ENCODE assay signal across 34 cellular contexts in the genomic region with DNA sequence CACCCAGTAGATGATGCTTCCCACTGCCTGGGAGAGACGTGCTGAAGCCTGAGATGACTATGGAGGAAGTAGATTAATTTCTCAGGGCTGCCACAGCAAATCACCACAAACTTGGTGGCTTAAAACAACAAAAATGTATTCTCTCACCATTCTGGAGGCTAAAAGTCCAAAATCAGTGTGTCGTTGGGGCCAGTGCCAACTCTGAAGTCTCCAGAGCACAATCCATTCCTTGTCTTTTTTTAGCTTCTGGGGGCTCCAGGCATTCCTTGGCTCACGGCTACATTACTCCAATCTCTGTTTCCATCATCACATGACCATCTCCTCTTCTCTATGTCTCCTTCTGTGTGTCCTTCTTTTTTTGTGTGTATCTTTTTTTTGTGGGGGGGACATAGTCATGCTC.
"Had no signal": no experiment of that assay in that cellular context is flagged by ENCODE, and none has a peak within 500 bp of the region (broad histone marks: within the 10 kb centered on the region; RNA-seq: fewer than 3 reads in every experiment).

No MANE protein-coding gene starts in this region.

- H3K4me3 Mint-ChIP-seq: activated CD4-positive, alpha-beta memory T cell treated with anti-CD3 and anti-CD28 coated beads, Interleukin-2, amount 10 ng/mL, durations not matched to agents 7 days and 5 days; activated CD8-positive, alpha-beta memory T cell treated with anti-CD3 and anti-CD28 coated beads, Interleukin-2, amount 10 ng/mL, durations not matched to agents 7 days and 5 days; activated naive CD8-positive, alpha-beta T cell treated with anti-CD3 and anti-CD28 coated beads for 36 hours; T-cell had no signal

- H3K36me3 ChIP-seq: breast epithelium, Peyer's patch, WERI-Rb-1 had no signal

- H3K27me3 ChIP-seq: body of pancreas, breast epithelium, Peyer's patch had no signal

- H3K4me2 ChIP-seq: KMS-11 had no signal

- ATAC-seq: activated CD8-positive, alpha-beta memory T cell treated with anti-CD3 and anti-CD28 coated beads, Interleukin-2, amount 10 ng/mL, durations not matched to agents 7 days and 5 days; body of pancreas; PC-3; Right ventricle myocardium inferior; SK-N-SH treated with all-trans-retinoic acid at 6 μM for 48 hours; T-cell had no signal

- DNase-seq: activated CD4-positive, alpha-beta memory T cell treated with anti-CD3 and anti-CD28 coated beads, Interleukin-2, amount 10 ng/mL, durations not matched to agents 7 days and 5 days; activated CD4-positive, alpha-beta T cell treated with anti-CD3 and anti-CD28 coated beads for 1 hour; activated CD4-positive, alpha-beta T cell treated with anti-CD3 and anti-CD28 coated beads for 48 hours; activated CD4-positive, CD25-positive, alpha-beta regulatory T cell; activated CD8-positive, alpha-beta memory T cell treated with anti-CD3 and anti-CD28 coated beads for 24 hours; activated CD8-positive, alpha-beta memory T cell treated with anti-CD3 and anti-CD28 coated beads, Interleukin-2, amount 10 ng/mL, durations not matched to agents 7 days and 5 days; activated CD8-positive, alpha-beta memory T cell treated with anti-CD3 and anti-CD28 coated beads, Interleukin-2, amount 50 U/mL, for 48 hours; activated effector memory CD4-positive, alpha-beta T cell treated with Interleukin-2 at 50 U/mL for 16 hours; activated naive CD4-positive, alpha-beta T cell; activated naive CD4-positive, alpha-beta T cell treated with anti-CD3 and anti-CD28 coated beads, Interleukin-2, amount 50 U/mL, for 16 hours; activated naive CD8-positive, alpha-beta T cell treated with anti-CD3 and anti-CD28 coated beads for 36 hours; activated T-cell treated with anti-CD3 and anti-CD28 coated beads, Interleukin-2, amount 50 U/mL, for 48 hours; amniotic stem cell; body of pancreas; MM.1S; MV-4-11; NCI-H1092; NCI-H1436 treated with DMSO at 0.1 percent for 48 hours; NCI-H1694 treated with DMSO at 0.1 percent for 48 hours; NCI-H2029; NCI-H2171; NCI-H2227 treated with DMSO at 0.1 percent for 48 hours; NCI-H524 treated with DMSO at 0.1 percent for 48 hours; PC-3; Peyer's patch; SIG-M5; T-cell; T1000 had no signal

- H3K27ac Mint-ChIP-seq: activated CD4-positive, alpha-beta memory T cell treated with anti-CD3 and anti-CD28 coated beads, Interleukin-2, amount 10 ng/mL, durations not matched to agents 7 days and 5 days; activated CD8-positive, alpha-beta memory T cell treated with anti-CD3 and anti-CD28 coated beads, Interleukin-2, amount 10 ng/mL, durations not matched to agents 7 days and 5 days; activated naive CD8-positive, alpha-beta T cell treated with anti-CD3 and anti-CD28 coated beads for 36 hours; T-cell had no signal

- H3K4me1 ChIP-seq: body of pancreas, breast epithelium, Peyer's patch had no signal

- H3K9ac ChIP-seq: KMS-11 had no signal

- H3K27ac ChIP-seq: body of pancreas, breast epithelium, KMS-11, Peyer's patch, RWPE1, WERI-Rb-1 had no signal

- H3K9me3 ChIP-seq: body of pancreas, breast epithelium, Peyer's patch had no signal

- H3K4me1 Mint-ChIP-seq: activated CD4-positive, alpha-beta memory T cell treated with anti-CD3 and anti-CD28 coated beads, Interleukin-2, amount 10 ng/mL, durations not matched to agents 7 days and 5 days; activated CD8-positive, alpha-beta memory T cell treated with anti-CD3 and anti-CD28 coated beads, Interleukin-2, amount 10 ng/mL, durations not matched to agents 7 days and 5 days had no signal

- H3K9me3 Mint-ChIP-seq: activated CD4-positive, alpha-beta memory T cell treated with anti-CD3 and anti-CD28 coated beads, Interleukin-2, amount 10 ng/mL, durations not matched to agents 7 days and 5 days; activated naive CD8-positive, alpha-beta T cell treated with anti-CD3 and anti-CD28 coated beads for 36 hours; T-cell had no signal

- H3K27me3 Mint-ChIP-seq: activated naive CD8-positive, alpha-beta T cell treated with anti-CD3 and anti-CD28 coated beads for 36 hours had no signal

- H3K4me3 ChIP-seq: body of pancreas, breast epithelium, Peyer's patch had no signal

- H3K36me3 Mint-ChIP-seq: activated CD8-positive, alpha-beta memory T cell treated with anti-CD3 and anti-CD28 coated beads, Interleukin-2, amount 10 ng/mL, durations not matched to agents 7 days and 5 days; activated naive CD8-positive, alpha-beta T cell treated with anti-CD3 and anti-CD28 coated beads for 36 hours; T-cell had no signal
